In genomic region chr4:532588-533317, GRCh38 we compare ENCODE assay signal across 22 cellular contexts. TPM values are rescaled to one million over a fixed set of nuclear protein-coding genes. Genes with fewer than 3 reads are reported as not detected.
DNase-seq lines count a peak whose midpoint lies in the region; ATAC-seq, FAIRE-seq and TF ChIP-seq lines count a peak whose summit lies in the region.
"Had no signal": no experiment of that assay in that cellular context is flagged by ENCODE, and none has a peak within 500 bp of the region (broad histone marks: within the 10 kb centered on the region; RNA-seq: fewer than 3 reads in every experiment).

No MANE protein-coding gene starts in this region.

- in situ Hi-C loops in Caki2 (cut with HindIII; ENCODE audit: low pct_unique_long_range_greater_than_20kb, low sequenced_read_pairs), result no loop called here

- TF ChIP-seq POLR2A in A549 (IDR thresholded peaks at IDR 0.05; ENCODE audit: low read length), result no peak

- TF ChIP-seq CTCF in A549 (IDR thresholded peaks at IDR 0.05) (no peak), RWPE2 (IDR thresholded peaks at IDR 0.05; ENCODE audit: poor library complexity, severe bottlenecking) (no peak)

- peaks cover 33% of the 10 kb centered on the region for H3K36me3 ChIP-seq in RWPE2 (ENCODE audit: low read depth)
- H3K36me3 ChIP-seq: uterus had no signal

- CTCF ChIA-PET in A549 (lab: Yijun Ruan, JAX), result interaction anchor here (2.1 kb wide), 1 partner anchor 11 kb away, joined by 6 read pairs; no protein-coding TSS in a partner anchor

- peak; percentile 11 to 19 for DNase-seq in A549 (ENCODE audit: low read depth in 1 of 2, low spot score in 1 of 2)
- peak; percentile 12 for DNase-seq in Caki2 (ENCODE audit: low read depth)
- DNase-seq in RWPE2 (ENCODE audit: low spot score), result no peak
- DNase-seq in hepatic stellate cell (ENCODE audit: low spot score), result peak; percentile 24
- DNase-seq in foreskin melanocyte, result no peak
- no peak for DNase-seq in substantia nigra (lab: John Stamatoyannopoulos, UW)
- DNase-seq in putamen (ENCODE audit: low spot score), result no peak
- DNase-seq in HuH-7 (ENCODE audit: low spot score), result no peak
- DNase-seq: activated CD4-positive, alpha-beta T cell treated with anti-CD3 and anti-CD28 coated beads for 1 hour; anterior cingulate cortex; kidney glomerular epithelial cell; NCI-H748 treated with DMSO at 0.1 percent for 48 hours; occipital lobe; RPMI8226; uterus had no signal

- no peak for TF ChIP-seq RAD21 in A549 (conservative IDR thresholded peaks at IDR 0.05 in 1 of 2, IDR thresholded peaks at IDR 0.05 in 1 of 2)

- H3K4me1 ChIP-seq in A549 (no peaks in the 10 kb centered on the region), RWPE2 (ENCODE audit: insufficient read depth, poor library complexity, severe bottlenecking) (no peaks in the 10 kb centered on the region)
- H3K4me1 ChIP-seq: BLaER1 treated with 17β-estradiol and CSF1 and Interleukin-3, amounts not matched to agents 10 nM and 100 nM; uterus had no signal

- ATAC-seq in A549 (peak in 1 of 2 experiments; percentile 81; a peak in 3 of 6 replicates), RWPE2 (ENCODE audit: low read depth) (peak; percentile 73)

- 96% methylated on average over 7 of the region's 10 CpGs for WGBS in A549 (ENCODE audit: missing lambda C conversion rate)

- H3K9me3 ChIP-seq in A549 (peaks cover 4% of the 10 kb centered on the region; the same call in 1 of the 3 replicates), RWPE2 (ENCODE audit: severe bottlenecking) (no peaks in the 10 kb centered on the region)
- H3K9me3 ChIP-seq: uterus had no signal

- no peak for FAIRE-seq in A549 (lab: Jason Lieb, UNC)

- H3K4me3 ChIP-seq in A549 (no peak overlapping the region), RWPE2 (ENCODE audit: severe bottlenecking) (no peak overlapping the region)
- H3K4me3 ChIP-seq: BLaER1 treated with 17β-estradiol and CSF1 and Interleukin-3, amounts not matched to agents 10 nM and 100 nM; skin epidermis; uterus had no signal

- no peak for TF ChIP-seq EP300 in A549 (IDR thresholded peaks at IDR 0.05)

- POLR2A ChIA-PET in A549 (lab: Yijun Ruan, JAX), result no interaction called here

- no peaks in the 10 kb centered on the region for H3K27me3 ChIP-seq in RWPE2 (ENCODE audit: insufficient read depth, poor library complexity, severe bottlenecking)
- H3K27me3 ChIP-seq: BLaER1 treated with 17β-estradiol and CSF1 and Interleukin-3, amounts not matched to agents 10 nM and 100 nM; uterus had no signal

- H3K27ac ChIP-seq in A549, result no peak overlapping the region
- H3K27ac ChIP-seq in RWPE2 (ENCODE audit: poor library complexity, severe bottlenecking), result no peak overlapping the region
- no peak overlapping the region for H3K27ac ChIP-seq in substantia nigra (ENCODE audit: low read depth, low read length, poor library complexity, severe bottlenecking)
- H3K27ac ChIP-seq: BLaER1 treated with 17β-estradiol and CSF1 and Interleukin-3, amounts not matched to agents 10 nM and 100 nM; epithelial cell of prostate; HL-60; skin epidermis; uterus had no signal

- H3K4me2 ChIP-seq in A549, result no peak overlapping the region
- H3K4me2 ChIP-seq: BLaER1 treated with 17β-estradiol and CSF1 and Interleukin-3, amounts not matched to agents 10 nM and 100 nM had no signal

TF ChIP-seq in A549, 52 proteins besides CTCF, POLR2A, EP300 and RAD21:
- no peak for TF ChIP-seq TFCP2L1 (CRISPR knock-in tag; IDR thresholded peaks at IDR 0.05)
- TF ChIP-seq FOXS1 (CRISPR knock-in tag; IDR thresholded peaks at IDR 0.05), result no peak
- TF ChIP-seq ESRRA (IDR thresholded peaks at IDR 0.05; ENCODE audit: borderline replicate concordance, low read length), result no peak
- TF ChIP-seq KDM5A (IDR thresholded peaks at IDR 0.05), result no peak
- TF ChIP-seq CEBPB (IDR thresholded peaks at IDR 0.05), result no peak
- TF ChIP-seq ZFP36 (IDR thresholded peaks at IDR 0.05; ENCODE audit: borderline replicate concordance, partially characterized antibody), result no peak
- TF ChIP-seq HOXA7 (CRISPR knock-in tag; IDR thresholded peaks at IDR 0.05), result no peak
TF ChIP-seq in A549: peak in this region for 0.

RNA-seq across cellular contexts. Expression of gene PIGG, which starts 33.7 kb away (rescaled TPM):
- polyA plus RNA-seq in A549 (2011; rRNA removed), result 42.7 and 49.3 TPM in 2 replicates
- 18.8 and 20.5 TPM in 2 replicates for polyA plus RNA-seq in A549 (2012; cell fraction: cytosol; rRNA removed)
- polyA plus RNA-seq in A549 (2012; cell fraction: nucleus; rRNA removed), result 72.1 and 76.4 TPM in 2 replicates
- 25.6 to 28.2 TPM (median 27.5 TPM) in 3 replicates for polyA plus RNA-seq in A549 (2017; fragmentation: RNase III; extraction: RNeasy Plus Mini Kit Qiagen cat#74134 plus additional on column Dnase treatment)
- 50.5 and 55.4 TPM in 2 replicates for polyA minus RNA-seq in A549 (2011; rRNA and poly(A)+ RNA removed)
- total RNA-seq in Caki2 (2014; rRNA removed; shearing (Covaris generic); ENCODE audit: low replicate concordance), result 41.6 and 50.0 TPM in 2 replicates

RNA-seq across cellular contexts. Expression of gene ZNF721, which starts 33.8 kb away (rescaled TPM):
- polyA plus RNA-seq in A549 (2011; rRNA removed) (13.6 and 19.7 TPM in 2 replicates), A549 (2017; fragmentation: RNase III; extraction: RNeasy Plus Mini Kit Qiagen cat#74134 plus additional on column Dnase treatment) (19.0 to 19.7 TPM (median 19.5 TPM) in 3 replicates)
- polyA plus RNA-seq in A549 (2012; cell fraction: cytosol; rRNA removed), result 4.7 and 5.1 TPM in 2 replicates
- polyA plus RNA-seq in A549 (2012; cell fraction: nucleus; rRNA removed), result 2.3 and 3.5 TPM in 2 replicates
- polyA minus RNA-seq in A549 (2011; rRNA and poly(A)+ RNA removed), result 10.5 and 11.6 TPM in 2 replicates
- 11.9 and 29.9 TPM in 2 replicates for total RNA-seq in Caki2 (2014; rRNA removed; shearing (Covaris generic); ENCODE audit: low replicate concordance)

RNA-seq across cellular contexts. Expression of gene TMEM271, which starts 43.3 kb away (rescaled TPM):
- polyA plus RNA-seq in A549 (2011; rRNA removed), result not detected in 2 replicates
- polyA plus RNA-seq in A549 (2012; cell fraction: cytosol; rRNA removed), result not detected in 2 replicates
- not detected in 2 replicates for polyA plus RNA-seq in A549 (2012; cell fraction: nucleus; rRNA removed)
- not detected in 3 replicates for polyA plus RNA-seq in A549 (2017; fragmentation: RNase III; extraction: RNeasy Plus Mini Kit Qiagen cat#74134 plus additional on column Dnase treatment)
- polyA minus RNA-seq in A549 (2011; rRNA and poly(A)+ RNA removed), result not detected in 2 replicates
- total RNA-seq in Caki2 (2014; rRNA removed; shearing (Covaris generic); ENCODE audit: low replicate concordance), result not detected in 2 replicates
- total RNA-seq: Daoy; mucosa of gallbladder; T-helper 1 cell treated with Interleukin-12 subunit alpha and Interleukin-12 subunit beta and Interleukin-4 antibody, amounts not matched to agents 30 ng/mL and 1 ng/mL, for 36 hours; uterus had no signal

Comparison
In these comparisons a context has a peak if more than half of its experiments do, and no peak if none do; other contexts are left out.
1. DNase-seq: peak in A549 (2 of 2), Caki2 (single experiment) and hepatic stellate cell (single experiment); none in RWPE2 (single experiment), foreskin melanocyte (single experiment), substantia nigra (0 of 49), putamen (single experiment) and HuH-7 (single experiment).